ENCODE assay signal across 24 cellular contexts in genomic region chr22:42357221-42357620, GRCh38.
DNase-seq lines count a peak whose midpoint lies in the region; ATAC-seq and TF ChIP-seq lines count a peak whose summit lies in the region.
"Had no signal": no experiment of that assay in that cellular context is flagged by ENCODE, and none has a peak within 500 bp of the region (broad histone marks: within the 10 kb centered on the region; RNA-seq: fewer than 3 reads in every experiment).

No MANE protein-coding gene starts in this region.

- CTCF ChIA-PET in IMR-90 (lab: Yijun Ruan, JAX): no interaction called here

- no peaks in the 10 kb centered on the region for H3K79me1 ChIP-seq in IMR-90 (ENCODE audit: low read depth in 1 of 2, low read length in 2 of 2)

- H3K14ac ChIP-seq in IMR-90 (replicated peaks; ENCODE audit: low read depth, low read length): no peak overlapping the region

- no peak overlapping the region for H4K8ac ChIP-seq in IMR-90 (ENCODE audit: low read depth in 2 of 2, low read length in 2 of 2)

- TF ChIP-seq CTCF in IMR-90 (conservative IDR thresholded peaks at IDR 0.05; ENCODE audit: low read depth, low read length) (no peak), VCaP (conservative IDR thresholded peaks at IDR 0.05) (no peak), omental fat pad (IDR thresholded peaks at IDR 0.05) (no peak)

- no peak overlapping the region for H4K91ac ChIP-seq in IMR-90 (ENCODE audit: insufficient read depth, low read depth, low read length)

- H3K4ac ChIP-seq in IMR-90 (ENCODE audit: low read depth, low read length): no peak overlapping the region

- H3K4me1 ChIP-seq in IMR-90 (ENCODE audit: control insufficient read depth, insufficient read depth, low read length) (no peaks in the 10 kb centered on the region), esophagus (ENCODE audit: control insufficient read depth in 2 of 2, insufficient read depth in 2 of 2, low read length in 1 of 2) (peaks cover 0 to 25% of the 10 kb centered on the region in 2 donors)
- H3K4me1 ChIP-seq: SJCRH30, upper lobe of right lung had no signal

- peak overlapping the region; percentile 23 for H2AFZ ChIP-seq in IMR-90 (replicated peaks; ENCODE audit: low read length, poor library complexity)

- H2BK20ac ChIP-seq in IMR-90 (ENCODE audit: low read depth, low read length): no peak overlapping the region

- H3K23ac ChIP-seq in IMR-90 (ENCODE audit: low read depth, low read length): no peak overlapping the region

- intact Hi-C loops in IMR-90 (cut with micrococcal nuclease): no loop called here

- no peaks in the 10 kb centered on the region for H3K36me3 ChIP-seq in IMR-90 (ENCODE audit: control insufficient read depth, insufficient read depth, low read length)
- no peaks in the 10 kb centered on the region for H3K36me3 ChIP-seq in esophagus (ENCODE audit: control insufficient read depth in 2 of 2, insufficient read depth in 2 of 2, low read length in 1 of 2)
- H3K36me3 ChIP-seq: esophagus muscularis mucosa, ovary, SJCRH30, upper lobe of right lung had no signal

- H3K4me3 ChIP-seq in IMR-90 (ENCODE audit: insufficient read depth, low read depth, low read length) (no peak overlapping the region), esophagus (ENCODE audit: low read depth in 1 of 2, low read length in 2 of 2) (no peak overlapping the region)
- H3K4me3 ChIP-seq: esophagus muscularis mucosa, ovary, SJCRH30, upper lobe of right lung had no signal

- no peak for TF ChIP-seq RAD21 in IMR-90 (IDR thresholded peaks at IDR 0.05; ENCODE audit: low read length)

- H3K27me3 ChIP-seq in IMR-90 (ENCODE audit: control insufficient read depth, insufficient read depth, low read length) (peaks cover 29% of the 10 kb centered on the region; the same call in 1 of the 2 replicates), esophagus (ENCODE audit: control insufficient read depth in 1 of 2, insufficient read depth in 2 of 2, low read length in 2 of 2) (no peaks in the 10 kb centered on the region)
- H3K27me3 ChIP-seq: esophagus muscularis mucosa, ovary, SJCRH30, upper lobe of right lung had no signal

- no peak overlapping the region for H4K5ac ChIP-seq in IMR-90 (ENCODE audit: low read depth, low read length)

- H3K27ac ChIP-seq in IMR-90 (ENCODE audit: insufficient read depth, low read length) (no peak overlapping the region), VCaP (peak overlapping the region; percentile 68), esophagus (ENCODE audit: low read depth in 2 of 2, low read length in 1 of 2) (peak overlapping the region; percentile 75 to 84)
- H3K27ac ChIP-seq: esophagus muscularis mucosa, ovary, SJCRH30, upper lobe of right lung had no signal

- H3K18ac ChIP-seq in IMR-90 (ENCODE audit: low read depth, low read length): no peak overlapping the region

- no peak overlapping the region for H2BK15ac ChIP-seq in IMR-90 (ENCODE audit: low read depth, low read length)

- no CpG with 5 or more reads among the region's 3 CpGs for WGBS in IMR-90 (ENCODE audit: extremely low coverage in 2 of 2, insufficient read length in 1 of 2), 2 experiments
- WGBS in esophagus, 2 donors: 54 to 87% methylated on average over 3 of the region's 3 CpGs

- no peak overlapping the region for H3K9ac ChIP-seq in IMR-90 (ENCODE audit: low read depth, low read length)

- BruUV-seq in IMR-90 (replicated peaks; lab: Mats Ljungman, UMichigan): no TSS peak

- in situ Hi-C loops in IMR-90 (cut with MboI; ENCODE audit: low sequenced_read_pairs): no loop called here

- H3K9me3 ChIP-seq in IMR-90 (ENCODE audit: control insufficient read depth, insufficient read depth, low read length): no peaks in the 10 kb centered on the region
- H3K9me3 ChIP-seq in esophagus (ENCODE audit: control insufficient read depth in 2 of 2, insufficient read depth in 1 of 2, low read depth in 1 of 2, low read length in 1 of 2): no peaks in the 10 kb centered on the region
- H3K9me3 ChIP-seq: esophagus muscularis mucosa, ovary, SJCRH30, upper lobe of right lung had no signal

- no peaks in the 10 kb centered on the region for H4K20me1 ChIP-seq in IMR-90 (ENCODE audit: insufficient read depth, low read length)

- H2AK9ac ChIP-seq in IMR-90 (replicated peaks; ENCODE audit: low read depth, low read length, poor library complexity): no peak overlapping the region

- no peak for TF ChIP-seq POLR2A in IMR-90 (IDR thresholded peaks at IDR 0.05; ENCODE audit: low read depth, low read length)

- dilution Hi-C loops in IMR-90 (cut with HindIII; ENCODE audit: low sequenced_read_pairs, unreplicated experiment): no loop called here

- no peak overlapping the region for H3K4me2 ChIP-seq in IMR-90 (ENCODE audit: low read depth, low read length)

- H3K9me1 ChIP-seq in IMR-90 (ENCODE audit: insufficient read depth, low read length): no peaks in the 10 kb centered on the region

- no peak overlapping the region for H3K56ac ChIP-seq in IMR-90 (ENCODE audit: extremely low read depth, insufficient read depth, low read length)

- H2AK5ac ChIP-seq in IMR-90 (ENCODE audit: low read depth, low read length): no peak overlapping the region

- no peak overlapping the region for H2BK120ac ChIP-seq in IMR-90 (ENCODE audit: low read depth, low read length)

- POLR2A ChIA-PET in IMR-90 (lab: Charles Lee; ENCODE audit: unreplicated experiment): no interaction called here

- DNase-seq in IMR-90: no peak
- DNase-seq in omental fat pad (ENCODE audit: low spot score): no peak
- no peak for DNase-seq in 8988T
- DNase-seq in NCI-H1436 (lab: John Stamatoyannopoulos, UW): no peak
- DNase-seq in stimulated activated naive CD4-positive, alpha-beta T cell treated with Interleukin-2 at 50 U/mL for 16 hours (lab: John Stamatoyannopoulos, UW): no peak
- DNase-seq in NCI-H1436 treated with DMSO at 0.1 percent for 48 hours (lab: John Stamatoyannopoulos, UW): no peak
- DNase-seq: activated CD4-positive, alpha-beta T cell treated with anti-CD3 and anti-CD28 coated beads, Interleukin-2, amount 50 U/mL, for 4 hours; activated gamma-delta T cell treated with Interleukin-2 at 50 U/mL for 16 hours; activated naive CD8-positive, alpha-beta T cell treated with anti-CD3 and anti-CD28 coated beads, Interleukin-2, amount 10 ng/mL, durations not matched to agents 7 days and 5 days; activated T-cell treated with anti-CD3 and anti-CD28 coated beads, Interleukin-2, amount 50 U/mL, for 48 hours; aorta; cortex of kidney; effector memory CD4-positive, alpha-beta T cell; NCI-H1417; NCI-H2081; NCI-H748 treated with DMSO at 0.1 percent for 48 hours; ovary; retina; SJCRH30 had no signal

- ATAC-seq in IMR-90 (ENCODE audit: low read depth) (no peak), omental fat pad (ENCODE audit: low FRiP score) (peak; percentile 5)
- ATAC-seq: WTC11 had no signal

- H2BK5ac ChIP-seq in IMR-90 (ENCODE audit: low read depth, low read length, poor library complexity, severe bottlenecking): no peak overlapping the region

TF ChIP-seq in IMR-90, 13 proteins besides CTCF, POLR2A, EP300 and RAD21:
- TF ChIP-seq NFE2L2 (IDR thresholded peaks at IDR 0.05; ENCODE audit: low read depth, low read length) (no peak), BHLHE40 (IDR thresholded peaks at IDR 0.05; ENCODE audit: low read depth, low read length) (no peak), MAZ (IDR thresholded peaks at IDR 0.05; ENCODE audit: borderline replicate concordance, low read depth, low read length) (no peak), RCOR1 (IDR thresholded peaks at IDR 0.05; ENCODE audit: insufficient replicate concordance, low read length) (no peak), CEBPB (IDR thresholded peaks at IDR 0.05; ENCODE audit: low read depth, low read length) (no peak), CHD1 (IDR thresholded peaks at IDR 0.05; ENCODE audit: low read depth, low read length) (no peak), MAFK (IDR thresholded peaks at IDR 0.05; ENCODE audit: low read depth, low read length) (no peak), MXI1 (IDR thresholded peaks at IDR 0.05; ENCODE audit: borderline replicate concordance, low read depth, low read length) (no peak), ELK1 (IDR thresholded peaks at IDR 0.05; ENCODE audit: borderline replicate concordance, low read depth, low read length) (no peak), FOS (IDR thresholded peaks at IDR 0.05; ENCODE audit: low read depth, low read length) (no peak), SMC3 (IDR thresholded peaks at IDR 0.05; ENCODE audit: low read depth, low read length) (no peak), RFX5 (IDR thresholded peaks at IDR 0.05; ENCODE audit: low read depth, low read length) (no peak)
- TF ChIP-seq, protein P1, sequence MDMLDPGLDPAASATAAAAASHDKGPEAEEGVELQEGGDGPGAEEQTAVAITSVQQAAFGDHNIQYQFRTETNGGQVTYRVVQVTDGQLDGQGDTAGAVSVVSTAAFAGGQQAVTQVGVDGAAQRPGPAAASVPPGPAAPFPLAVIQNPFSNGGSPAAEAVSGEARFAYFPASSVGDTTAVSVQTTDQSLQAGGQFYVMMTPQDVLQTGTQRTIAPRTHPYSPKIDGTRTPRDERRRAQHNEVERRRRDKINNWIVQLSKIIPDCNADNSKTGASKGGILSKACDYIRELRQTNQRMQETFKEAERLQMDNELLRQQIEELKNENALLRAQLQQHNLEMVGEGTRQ (IDR thresholded peaks at IDR 0.05; ENCODE audit: low read depth, low read length): no peak
